In the genomic region with DNA sequence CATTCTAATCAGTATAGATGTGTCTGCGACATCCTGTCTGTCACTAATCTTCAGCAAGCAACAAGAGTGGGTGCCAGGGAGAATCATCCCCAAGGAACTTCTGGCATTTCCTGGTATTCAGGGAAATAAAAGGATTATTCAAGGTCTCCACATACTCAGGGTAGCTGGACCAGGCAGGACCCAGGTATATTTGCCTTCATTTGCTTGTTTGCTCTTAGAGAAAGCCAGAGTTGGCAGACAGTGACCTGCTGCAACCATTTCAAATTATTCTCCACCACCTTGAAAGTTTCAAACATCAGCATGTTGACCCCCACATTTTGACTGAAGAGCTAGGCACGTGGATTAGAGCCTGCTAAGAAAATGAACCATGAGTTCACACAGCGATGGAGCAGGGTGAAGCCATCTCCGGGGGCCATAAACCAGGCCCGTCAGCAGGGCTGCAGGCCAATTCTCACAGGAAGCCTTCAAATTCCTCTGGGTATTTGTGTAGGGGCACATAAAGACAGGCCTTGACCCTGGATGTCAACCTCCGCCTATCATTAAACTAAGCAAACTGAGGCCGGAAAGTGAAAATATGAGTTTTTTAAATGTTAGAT, we compare ENCODE assay signal across 10 cellular contexts. TPM values are rescaled to one million over a fixed set of nuclear protein-coding genes. Genes with fewer than 3 reads are reported as not detected.
DNase-seq lines count a peak whose midpoint lies in the region; ATAC-seq, FAIRE-seq and TF ChIP-seq lines count a peak whose summit lies in the region.
"Had no signal": no experiment of that assay in that cellular context is flagged by ENCODE, and none has a peak within 500 bp of the region (broad histone marks: within the 10 kb centered on the region; RNA-seq: fewer than 3 reads in every experiment).

No MANE protein-coding gene starts in this region.

- H3K27ac ChIP-seq in H1 (ENCODE audit: low read depth, low read length): no peak overlapping the region
- H3K27ac ChIP-seq in lung (ENCODE audit: low read depth in 1 of 2, low read length in 1 of 2): peak overlapping the region; percentile 42 to 93
- H3K27ac ChIP-seq in aorta (ENCODE audit: low read depth in 1 of 2, low read length in 2 of 2): peak overlapping the region; percentile 92 to 94

- H2BK5ac ChIP-seq in H1 (ENCODE audit: low read depth, low read length): peak overlapping the region; percentile 46; the same call in 1 of the 2 replicates

- FAIRE-seq in H1 (lab: Jason Lieb, UNC): no peak

- peaks cover 2 to 12% (median 5%) of the 10 kb centered on the region in 4 experiments; a peak in 6 of 7 replicates for H3K4me1 ChIP-seq in H1 (replicated peaks in 1 of 4; ENCODE audit: control insufficient read depth in 3 of 4, insufficient read depth in 4 of 4, low read length in 3 of 4)
- peaks cover 24 to 54% of the 10 kb centered on the region in 2 donors for H3K4me1 ChIP-seq in lung (ENCODE audit: control insufficient read depth in 2 of 2, insufficient read depth in 2 of 2, low read length in 2 of 2)
- peaks cover 9 to 38% of the 10 kb centered on the region in 2 donors for H3K4me1 ChIP-seq in aorta (ENCODE audit: control insufficient read depth in 1 of 2, insufficient read depth in 2 of 2, low read length in 2 of 2)

- TF ChIP-seq CTCF in H1 (IDR thresholded peaks at IDR 0.05; ENCODE audit: control extremely low read depth in 1 of 3, insufficient read depth in 1 of 3, low read depth in 1 of 3, low read length in 3 of 3): no peak
- no peak for TF ChIP-seq CTCF in lung (IDR thresholded peaks at IDR 0.05; ENCODE audit: control extremely low read depth, extremely low read depth)
- TF ChIP-seq CTCF in GM20000 (IDR thresholded peaks at IDR 0.05; ENCODE audit: extremely low read depth, missing control alignments): no peak

- no peak overlapping the region for H3K23ac ChIP-seq in H1 (ENCODE audit: insufficient read length)

- peak overlapping the region; percentile 52; the same call in 1 of the 2 replicates for H2BK12ac ChIP-seq in H1 (ENCODE audit: low read depth, low read length)

- no peak overlapping the region for H2AFZ ChIP-seq in H1 (ENCODE audit: low read length)

- no peak overlapping the region for H3K14ac ChIP-seq in H1 (ENCODE audit: insufficient read length)

- H3K23me2 ChIP-seq in H1 (ENCODE audit: low read depth, low read length): no peaks in the 10 kb centered on the region

- peaks cover 8% of the 10 kb centered on the region; the same call in 1 of the 2 replicates for H3K79me1 ChIP-seq in H1 (ENCODE audit: low read depth, low read length)

- H3K9me3 ChIP-seq in MG63 (no peaks in the 10 kb centered on the region), H1 (ENCODE audit: insufficient read depth in 2 of 2, low read depth in 1 of 2, low read length in 1 of 2) (no peaks in the 10 kb centered on the region), lung (ENCODE audit: control insufficient read depth in 2 of 2, insufficient read depth in 1 of 2, low read length in 1 of 2) (no peaks in the 10 kb centered on the region), aorta (ENCODE audit: control insufficient read depth, low read length) (no peaks in the 10 kb centered on the region)

- ATAC-seq in lung (ENCODE audit: insufficient read depth, low FRiP score) (no peak), aorta (ENCODE audit: low FRiP score) (no peak)

- H3K36me3 ChIP-seq in MG63 (peaks cover 98% of the 10 kb centered on the region), H1 (ENCODE audit: control insufficient read depth in 2 of 4, insufficient read depth in 4 of 4, low read length in 3 of 4) (no peaks in the 10 kb centered on the region; a peak in 1 of 8 replicates), lung (ENCODE audit: control insufficient read depth in 2 of 2, insufficient read depth in 2 of 2, low read length in 2 of 2) (peaks cover 0 to 7% of the 10 kb centered on the region in 2 donors), aorta (ENCODE audit: control insufficient read depth in 1 of 2, insufficient read depth in 2 of 2, low read length in 1 of 2) (no peaks in the 10 kb centered on the region)

- no peak for TF ChIP-seq RAD21 in H1 (IDR thresholded peaks at IDR 0.05 in 1 of 2, conservative IDR thresholded peaks at IDR 0.05 in 1 of 2; ENCODE audit: low read depth in 2 of 2, low read length in 2 of 2)

- no peak overlapping the region for H3K56ac ChIP-seq in H1 (replicated peaks; ENCODE audit: insufficient read length, low read depth, low read length)

- H3K9ac ChIP-seq in H1 (replicated peaks in 1 of 4; ENCODE audit: extremely low read depth in 1 of 4, low read depth in 3 of 4, low read length in 3 of 4): no peak overlapping the region

- no peak overlapping the region for H3K18ac ChIP-seq in H1 (ENCODE audit: extremely low read depth, low read length)

- 0 out of 2 replicates have a peak overlapping the region, but pooled peaks have one; percentile 44 for H2AK5ac ChIP-seq in H1 (ENCODE audit: low read depth, low read length)

- H3K4ac ChIP-seq in H1 (replicated peaks; ENCODE audit: insufficient read length, low read depth, low read length): no peak overlapping the region

- H4K5ac ChIP-seq in H1 (ENCODE audit: insufficient read length, low read depth, low read length): no peak overlapping the region

- H3K79me2 ChIP-seq in H1 (ENCODE audit: control insufficient read depth in 1 of 2, insufficient read depth in 2 of 2, low read length in 2 of 2): peaks cover 0 to 43% of the 10 kb centered on the region in 2 experiments; a peak in 3 of 4 replicates

- CTCF ChIA-PET in H1 (lab: Charles Lee; ENCODE audit: partially characterized antibody): interaction anchor here (1.1 to 1.8 kb wide), 4 partner anchors 9 to 32 kb away, joined by 3 to 4 read pairs (median 3); no protein-coding TSS in a partner anchor

- H4K91ac ChIP-seq in H1 (replicated peaks; ENCODE audit: insufficient read length, low read length): no peak overlapping the region

- H4K8ac ChIP-seq in H1 (ENCODE audit: extremely low read depth, insufficient read depth, low read length): no peak overlapping the region

- no peak for TF ChIP-seq EP300 in H1 (IDR thresholded peaks at IDR 0.05; ENCODE audit: borderline replicate concordance in 1 of 2, low read depth in 2 of 2, low read length in 2 of 2)

- no peak overlapping the region for H2BK15ac ChIP-seq in H1 (ENCODE audit: low read length)

- POLR2A ChIA-PET in H1 (lab: Charles Lee; ENCODE audit: partially characterized antibody): interaction anchor here (0.9 to 1.4 kb wide), 3 partner anchors 17 to 37 kb away, joined by 3 read pairs; no protein-coding TSS in a partner anchor

- H3K4me2 ChIP-seq in H1 (ENCODE audit: insufficient read depth in 1 of 2, low read depth in 2 of 2, low read length in 2 of 2): no peak overlapping the region; a peak in 1 of 4 replicates

- 90% methylated on average over 7 of the region's 7 CpGs; no CpG with 5 or more reads in 1 of the 2 experiments for WGBS in H1 (ENCODE audit: extremely low coverage in 1 of 2, insufficient coverage in 1 of 2, insufficient read length in 1 of 2, insufficient replicate concordance in 2 of 2, low coverage in 1 of 2, low lambda C conversion rate in 2 of 2, missing lambda C conversion rate in 1 of 2), 2 experiments
- WGBS in lung, 2 donors: 57 to 84% methylated on average over 7 of the region's 7 CpGs
- 16 to 23% methylated on average over 7 of the region's 7 CpGs for WGBS in aorta, 2 donors

- DNase-seq in MG63 (peak; percentile 92), H1 (ENCODE audit: low read depth in 1 of 2, low spot score in 2 of 2) (peak in 1 of 2 experiments; percentile 19), lung (ENCODE audit: low spot score) (no peak), aorta (no peak), NCI-H2171 treated with DMSO at 0.1 percent for 48 hours (lab: John Stamatoyannopoulos, UW) (no peak), GM20000 (ENCODE audit: low spot score) (no peak)
- no peak for DNase-seq in central memory CD4-positive, alpha-beta T cell
- DNase-seq: activated CD4-positive, alpha-beta T cell treated with anti-CD3 and anti-CD28 coated beads, Interleukin-2, amount 10 ng/mL, durations not matched to agents 24 days and 14 days; NCI-H774; retina had no signal

- intact Hi-C loops in aorta (cut with DNase I): no loop called here

- H4K20me1 ChIP-seq in H1 (replicated peaks in 1 of 2; ENCODE audit: control insufficient read depth in 1 of 2, insufficient read depth in 2 of 2, low read length in 2 of 2): no peaks in the 10 kb centered on the region

- no peak for TF ChIP-seq POLR2A in H1 (IDR thresholded peaks at IDR 0.05; ENCODE audit: control extremely low read depth in 1 of 2, low read depth in 2 of 2, low read length in 2 of 2)

- H3K4me3 ChIP-seq in MG63 (no peak overlapping the region), H1 (ENCODE audit: extremely low read depth in 1 of 4, insufficient read depth in 2 of 4, low read depth in 3 of 4, low read length in 4 of 4) (no peak overlapping the region), lung (no peak overlapping the region), aorta (ENCODE audit: low read length in 2 of 2) (no peak overlapping the region)

- H3K27me3 ChIP-seq in MG63: no peaks in the 10 kb centered on the region
- H3K27me3 ChIP-seq in H1 (replicated peaks in 1 of 4; ENCODE audit: control insufficient read depth in 3 of 4, extremely low read depth in 1 of 4, insufficient read depth in 3 of 4, low read length in 3 of 4): no peaks in the 10 kb centered on the region
- no peaks in the 10 kb centered on the region for H3K27me3 ChIP-seq in lung (ENCODE audit: control insufficient read depth, insufficient read depth)
- no peaks in the 10 kb centered on the region for H3K27me3 ChIP-seq in aorta (ENCODE audit: control insufficient read depth in 1 of 2, insufficient read depth in 2 of 2, low read length in 1 of 2)

- no peak overlapping the region for H2BK20ac ChIP-seq in H1 (ENCODE audit: low read length)

- no peak overlapping the region for H2BK120ac ChIP-seq in H1 (replicated peaks; ENCODE audit: low read depth, low read length)

TF ChIP-seq in H1, 55 proteins besides CTCF, POLR2A, EP300 and RAD21 (continues in another document):
- TF ChIP-seq SP2 (IDR thresholded peaks at IDR 0.05; ENCODE audit: low read length) (no peak), EZH2 (IDR thresholded peaks at IDR 0.05; ENCODE audit: low read depth, low read length, severe bottlenecking) (no peak), HDAC2 (IDR thresholded peaks at IDR 0.05; ENCODE audit: borderline replicate concordance in 1 of 2, low read depth in 2 of 2, low read length in 2 of 2) (no peak)

RNA-seq across cellular contexts. Expression of gene TRAM2, which starts 33.0 kb away (rescaled TPM):
- 206 and 243 TPM in 2 replicates for total RNA-seq in MG63 (2014; rRNA removed; shearing (Covaris generic); ENCODE audit: low replicate concordance)
- total RNA-seq in H1 (2021; fragmentation: NEBNext Ultra II Directional; extraction: Animal tissue kit (Norgen Biotek cat#: 25700)): 21.4 and 21.6 TPM in 2 replicates
- polyA plus RNA-seq in H1 (2011; rRNA removed) (8.5 and 9.0 TPM in 2 replicates), lung (10 to 100 TPM in 1 of 2 donors, 1 to 10 TPM in 1; 4.4 to 14.9 TPM), aorta (10 to 100 TPM in 1 of 2 donors, 1 to 10 TPM in 1; 7.5 to 22.6 TPM)
- 8.6 TPM for polyA plus RNA-seq in H1 (2011; cell fraction: cytosol; rRNA removed)
- polyA plus RNA-seq in H1 (2011; cell fraction: nucleus; rRNA removed): 10.0 TPM
- 8.3 to 11.6 TPM (median 10.6 TPM) in 4 replicates for polyA plus RNA-seq in H1 (2012, experiment 1 of 2)
- polyA plus RNA-seq in H1 (2012, experiment 2 of 2): 4.8 TPM
- 18.2 TPM for polyA plus RNA-seq in H1 (2013, experiment 1 of 2)
- 21.0 TPM for polyA plus RNA-seq in H1 (2013, experiment 2 of 2)
- polyA minus RNA-seq in H1 (2011; rRNA and poly(A)+ RNA removed): 15.8 and 16.0 TPM in 2 replicates
- 10.1 TPM for polyA minus RNA-seq in H1 (2011; cell fraction: cytosol; rRNA and poly(A)+ RNA removed)
- 12.7 TPM for polyA minus RNA-seq in H1 (2011; cell fraction: nucleus; rRNA and poly(A)+ RNA removed)
- total RNA-seq in lung (10 to 100 TPM; 15.5 to 33.4 TPM), aorta (10 to 100 TPM; 38.0 to 39.5 TPM)
